ENCODE assay signal across 11 cellular contexts in the genomic region with DNA sequence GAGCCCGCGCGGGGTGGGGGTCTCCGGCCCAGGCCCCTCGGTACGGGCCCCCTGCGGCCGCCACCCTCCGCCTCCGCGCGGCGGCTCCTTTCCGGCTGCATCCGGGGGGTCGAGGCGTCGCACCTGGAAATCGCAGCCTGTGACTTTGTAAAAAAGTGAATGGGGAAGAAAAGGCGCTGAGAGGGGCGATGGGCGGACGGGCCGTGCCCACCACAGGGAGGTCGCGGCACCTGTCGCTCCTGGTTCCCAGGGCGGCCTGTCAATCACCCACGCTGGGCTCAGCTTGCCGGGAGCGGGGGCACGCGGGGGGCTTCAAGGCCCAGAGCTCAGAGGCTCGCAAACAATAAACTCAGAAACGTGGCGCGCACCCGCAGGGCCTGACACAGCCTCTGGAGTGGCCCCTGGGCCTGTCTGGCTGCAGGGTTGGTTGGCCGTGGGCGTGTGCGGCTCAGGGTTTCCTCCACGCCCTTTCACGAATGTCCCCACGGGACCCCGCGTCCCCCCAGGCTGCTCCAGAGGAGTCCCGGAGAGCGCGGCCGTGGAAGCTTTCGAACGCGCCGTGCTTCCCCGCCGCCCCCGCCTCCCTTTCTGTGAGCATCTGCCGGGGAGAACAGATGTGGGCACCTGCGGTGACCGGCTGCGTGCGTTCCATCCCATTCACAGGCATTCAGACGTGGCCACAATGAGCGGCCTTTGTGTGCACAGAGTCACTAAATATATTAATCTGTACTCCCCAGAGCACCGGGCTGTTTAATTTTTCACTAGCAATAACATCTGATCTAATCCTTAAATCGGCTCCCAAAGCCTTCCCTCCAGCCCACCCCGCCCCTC. TPM values are rescaled to one million over a fixed set of nuclear protein-coding genes. Genes with fewer than 3 reads are reported as not detected.
DNase-seq lines count a peak whose midpoint lies in the region; TF ChIP-seq lines count a peak whose summit lies in the region.
"Had no signal": no experiment of that assay in that cellular context is flagged by ENCODE, and none has a peak within 500 bp of the region (broad histone marks: within the 10 kb centered on the region; RNA-seq: fewer than 3 reads in every experiment).

No MANE protein-coding gene starts in this region.

- intact Hi-C loops in stomach (cut with DNase I; ENCODE audit: low total_unique reads) = no loop called here

- TF ChIP-seq POLR2A in stomach (IDR thresholded peaks at IDR 0.05) = no peak

- DNase-seq in NCI-H524 (lab: John Stamatoyannopoulos, UW) (peak; percentile 42 to 65), NCI-H524 treated with DMSO at 0.1 percent for 48 hours (lab: John Stamatoyannopoulos, UW) (no peak), NCI-H774 (lab: John Stamatoyannopoulos, UW) (peak; percentile 87), stomach (no peak), COLO829 (ENCODE audit: low spot score) (no peak), NCI-H2171 treated with DMSO at 0.1 percent for 48 hours (lab: John Stamatoyannopoulos, UW) (no peak)
- no peak for DNase-seq in activated CD8-positive, alpha-beta memory T cell treated with anti-CD3 and anti-CD28 coated beads, Interleukin-2, amount 50 U/mL, for 4 hours
- DNase-seq: activated T-cell treated with anti-CD3 and anti-CD28 coated beads, Interleukin-2, amount 50 U/mL, for 4 hours; effector CD4-positive, alpha-beta T cell; T-helper 2 cell had no signal

- H3K27me3 ChIP-seq in stomach = peaks cover 29 to 71% (median 53%) of the 10 kb centered on the region in 3 donors

- 6 to 18% (median 10%) methylated on average over 40 to 67 of the region's 67 CpGs for WGBS in stomach, 5 donors

- no peaks in the 10 kb centered on the region for H3K36me3 ChIP-seq in stomach

- H3K9me3 ChIP-seq in iPS-18c (ENCODE audit: control insufficient read depth, insufficient read depth, low read length) = peaks cover 5% of the 10 kb centered on the region
- peaks cover 0 to 7% (median 0%) of the 10 kb centered on the region in 4 donors for H3K9me3 ChIP-seq in stomach

- peak overlapping the region in 1 of 5 donors; percentile 17 for H3K27ac ChIP-seq in stomach

- peak overlapping the region; percentile 34; the same call in 1 of the 2 replicates for H3K4me3 ChIP-seq in iPS-18c (ENCODE audit: insufficient read depth, low read depth, low read length)
- peak overlapping the region; percentile 48 to 69 (median 51) for H3K4me3 ChIP-seq in stomach

- no peak for TF ChIP-seq CTCF in stomach (IDR thresholded peaks at IDR 0.05)

- H3K4me1 ChIP-seq in stomach = peaks cover 39 to 52% (median 44%) of the 10 kb centered on the region in 4 donors

- TF ChIP-seq EP300 in stomach (IDR thresholded peaks at IDR 0.05) = no peak

RNA-seq across cellular contexts. Expression of a gene that starts 6.1 kb away (rescaled TPM):
- total RNA-seq in stomach = 10 to 100 TPM in 2 of 5 donors, 1 to 10 TPM in 2, not detected in 1; 4.2 to 38.5 (median 9.6) TPM
- 10 to 100 TPM in 1 of 3 donors, 1 to 10 TPM in 2; 3.4 to 14.1 (median 5.5) TPM for polyA plus RNA-seq in stomach

RNA-seq across cellular contexts. Expression of a gene that starts 9.6 kb away (rescaled TPM):
- 10 to 100 TPM; 26.4 to 66.5 (median 29.9) TPM for total RNA-seq in stomach
- 1 to 10 TPM; 6.4 to 9.9 (median 9.4) TPM for polyA plus RNA-seq in stomach

Comparison
In these comparisons a context has a peak if more than half of its experiments do, and no peak if none do; other contexts are left out.
1. DNase-seq: peak in NCI-H524 (2 of 2) and NCI-H774 (single experiment); none in NCI-H524 treated with DMSO at 0.1 percent for 48 hours (single experiment), stomach (single experiment), activated CD8-positive, alpha-beta memory T cell treated with anti-CD3 and anti-CD28 coated beads, Interleukin-2, amount 50 U/mL, for 4 hours (single experiment), COLO829 (single experiment) and NCI-H2171 treated with DMSO at 0.1 percent for 48 hours (single experiment).